In the genomic region with DNA sequence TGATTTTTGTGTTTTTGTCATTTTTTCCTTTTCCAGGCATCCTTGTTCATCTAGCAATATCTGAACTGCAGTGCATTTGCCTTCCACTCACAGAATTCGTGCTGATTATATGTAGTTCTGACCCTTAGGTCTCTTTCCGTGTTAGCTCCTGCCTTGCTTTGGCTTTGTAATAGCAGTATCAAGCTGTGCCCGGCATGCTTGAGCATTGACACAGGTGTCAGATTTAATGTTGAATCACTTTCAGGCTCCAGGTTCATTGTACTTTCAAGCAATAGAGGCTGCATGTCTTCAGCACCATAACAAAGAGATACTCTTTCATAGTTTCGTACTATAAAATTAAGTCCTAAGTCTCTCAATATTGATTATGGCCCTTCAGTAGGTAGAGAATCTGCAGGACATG, we compare ENCODE assay signal across 1 cellular context.
TF ChIP-seq lines count a peak whose summit lies in the region.

No MANE protein-coding gene starts in this region.

TF ChIP-seq in GM23338, 12 proteins besides CTCF, POLR2A, EP300 and RAD21 (continued from another document):
- TF ChIP-seq ZNF462 (CRISPR knock-in tag; IDR thresholded peaks at IDR 0.05) (no peak), NANOG (IDR thresholded peaks at IDR 0.05; ENCODE audit: borderline replicate concordance) (no peak), CREB1 (CRISPR knock-in tag; IDR thresholded peaks at IDR 0.05; ENCODE audit: low read depth) (no peak), REST (IDR thresholded peaks at IDR 0.05; ENCODE audit: unreplicated experiment) (no peak)
